Comparison of ENCODE assay signal across 8 cellular contexts in the genomic region with DNA sequence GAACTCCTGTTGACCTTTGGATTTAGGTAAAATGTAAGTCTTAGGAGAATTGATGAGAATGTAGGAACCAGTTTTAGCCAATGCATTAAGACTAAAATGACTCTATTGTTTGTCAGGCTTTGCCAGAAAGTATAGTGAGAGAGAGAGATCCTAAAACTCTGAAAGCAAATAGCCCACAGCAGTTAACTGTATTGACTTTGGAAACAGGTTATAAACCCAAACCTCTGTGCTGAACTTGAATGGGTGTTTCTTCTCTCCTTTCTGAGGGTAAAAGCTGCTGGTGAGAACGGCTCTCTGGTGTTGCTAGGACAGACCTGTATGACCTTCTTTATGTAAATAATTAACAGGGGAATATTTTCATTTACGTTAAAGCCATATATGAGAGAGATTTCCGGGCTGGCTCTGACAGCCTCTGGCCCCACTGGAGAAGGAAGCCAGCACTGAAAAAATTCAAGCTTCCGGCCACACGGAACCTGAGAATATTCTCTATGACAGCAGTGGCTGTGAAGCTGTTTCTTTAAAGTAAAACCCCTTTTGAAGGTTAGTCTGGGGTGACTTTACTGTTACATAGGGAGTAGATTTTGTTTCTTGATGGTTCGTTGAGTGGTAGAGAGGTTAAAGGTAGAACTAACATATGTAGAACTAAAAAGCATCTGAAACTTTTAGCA.
A peak's percentile ranks its signal among the peaks of the same experiment; 100 is the strongest.
DNase-seq lines count a peak whose midpoint lies in the region; ATAC-seq, FAIRE-seq and TF ChIP-seq lines count a peak whose summit lies in the region.

No MANE protein-coding gene starts in this region.

- no peak for TF ChIP-seq CTCF in neural crest cell (conservative IDR thresholded peaks at IDR 0.05)
- TF ChIP-seq CTCF in foreskin keratinocyte (conservative IDR thresholded peaks at IDR 0.05), result no peak

- peak overlapping the region; percentile 93 for H3K27ac Mint-ChIP-seq in activated naive CD8-positive, alpha-beta T cell treated with anti-CD3 and anti-CD28 coated beads, Interleukin-2, amount 10 ng/mL, durations not matched to agents 7 days and 5 days
- peak overlapping the region; percentile 30 for H3K27ac Mint-ChIP-seq in neural crest cell (ENCODE audit: unreplicated experiment)

- H3K36me3 Mint-ChIP-seq in activated naive CD8-positive, alpha-beta T cell treated with anti-CD3 and anti-CD28 coated beads, Interleukin-2, amount 10 ng/mL, durations not matched to agents 7 days and 5 days, result peaks cover 21% of the 10 kb centered on the region
- H3K36me3 Mint-ChIP-seq in neural crest cell (ENCODE audit: low read depth), result peaks cover 4% of the 10 kb centered on the region

- peak; percentile 83 for ATAC-seq in GM21528 (IDR thresholded peaks at IDR 0.05; ENCODE audit: low FRiP score, unreplicated experiment)
- ATAC-seq in activated naive CD8-positive, alpha-beta T cell treated with anti-CD3 and anti-CD28 coated beads, Interleukin-2, amount 10 ng/mL, durations not matched to agents 7 days and 5 days (ENCODE audit: low read depth), result peak; percentile 85
- no peak for ATAC-seq in foreskin keratinocyte

- FAIRE-seq in GM12892 (lab: Jason Lieb, UNC) (peak; percentile 46), frontal cortex (lab: Jason Lieb, UNC) (no peak)

- H3K27me3 ChIP-seq in foreskin keratinocyte, result no peaks in the 10 kb centered on the region

- peak overlapping the region; percentile 38 for H3K4me3 ChIP-seq in Jurkat, Clone E6-1 (ENCODE audit: low read length)

- no peaks in the 10 kb centered on the region for H3K27me3 Mint-ChIP-seq in activated naive CD8-positive, alpha-beta T cell treated with anti-CD3 and anti-CD28 coated beads, Interleukin-2, amount 10 ng/mL, durations not matched to agents 7 days and 5 days
- no peaks in the 10 kb centered on the region for H3K27me3 Mint-ChIP-seq in neural crest cell (ENCODE audit: low read depth)

- H3K27ac ChIP-seq in foreskin keratinocyte, result no peak overlapping the region

- H3K9me3 Mint-ChIP-seq in activated naive CD8-positive, alpha-beta T cell treated with anti-CD3 and anti-CD28 coated beads, Interleukin-2, amount 10 ng/mL, durations not matched to agents 7 days and 5 days, result no peaks in the 10 kb centered on the region
- H3K9me3 Mint-ChIP-seq in neural crest cell, result no peaks in the 10 kb centered on the region

- H3K4me1 Mint-ChIP-seq in activated naive CD8-positive, alpha-beta T cell treated with anti-CD3 and anti-CD28 coated beads, Interleukin-2, amount 10 ng/mL, durations not matched to agents 7 days and 5 days, result peaks cover 83% of the 10 kb centered on the region
- H3K4me1 Mint-ChIP-seq in neural crest cell, result peaks cover 54% of the 10 kb centered on the region

- POLR2A ChIA-PET in activated naive CD8-positive, alpha-beta T cell treated with anti-CD3 and anti-CD28 coated beads, Interleukin-2, amount 10 ng/mL, durations not matched to agents 7 days and 5 days (lab: Charles Lee), result interaction anchor here (0.7 to 13.3 kb wide), 10 partner anchors 9 to 25 kb away, joined by 3 to 243 read pairs (median 4); no protein-coding TSS in a partner anchor

- DNase-seq in GM12892 (ENCODE audit: insufficient read length) (no peak), neural crest cell (ENCODE audit: low read depth, low spot score) (no peak), foreskin keratinocyte (no peak), amniotic stem cell (lab: John Stamatoyannopoulos, UW) (no peak), frontal cortex (ENCODE audit: low spot score in 2 of 2) (no peak)
- DNase-seq in Jurkat, Clone E6-1 (ENCODE audit: low read depth, low spot score), result peak; percentile 82
- no peak for DNase-seq in activated naive CD8-positive, alpha-beta T cell treated with anti-CD3 and anti-CD28 coated beads, Interleukin-2, amount 10 ng/mL, durations not matched to agents 7 days and 5 days

- peak overlapping the region; percentile 78 for H3K4me3 Mint-ChIP-seq in activated naive CD8-positive, alpha-beta T cell treated with anti-CD3 and anti-CD28 coated beads, Interleukin-2, amount 10 ng/mL, durations not matched to agents 7 days and 5 days
- peak overlapping the region; percentile 4 for H3K4me3 Mint-ChIP-seq in neural crest cell

- peaks cover 26% of the 10 kb centered on the region for H3K4me1 ChIP-seq in foreskin keratinocyte

- TF ChIP-seq POLR2A in GM12892 (IDR thresholded peaks at IDR 0.05; ENCODE audit: low read depth, low read length), result peak; percentile 16; the same call in 1 of the 2 replicates
